20 cellular contexts compared by ENCODE assay signal in genomic region chr2:22499082-22499844, GRCh38.
A peak's percentile ranks its signal among the peaks of the same experiment; 100 is the strongest.
DNase-seq lines count a peak whose midpoint lies in the region; ATAC-seq and TF ChIP-seq lines count a peak whose summit lies in the region.
"Had no signal": no experiment of that assay in that cellular context is flagged by ENCODE, and none has a peak within 500 bp of the region (broad histone marks: within the 10 kb centered on the region; RNA-seq: fewer than 3 reads in every experiment).

No MANE protein-coding gene starts in this region.

- intact Hi-C loops in ovary (cut with DNase I): no loop called here
- intact Hi-C loops in upper lobe of right lung (cut with DNase I): no loop called here
- intact Hi-C loops in naive thymus-derived CD4-positive, alpha-beta T cell (cut with micrococcal nuclease): no loop called here

- 30 to 40% (median 30%) methylated on average over 4 of the region's 4 CpGs for WGBS in ovary, 3 donors

- peaks cover 4 to 24% (median 10%) of the 10 kb centered on the region in 11 donors for H3K9me3 Mint-ChIP-seq in naive thymus-derived CD4-positive, alpha-beta T cell

- H3K27me3 Mint-ChIP-seq in naive thymus-derived CD4-positive, alpha-beta T cell: no peaks in the 10 kb centered on the region

- POLR2A ChIA-PET in naive thymus-derived CD4-positive, alpha-beta T cell (lab: Charles Lee): no interaction called here

- no peak for TF ChIP-seq POLR2A in ovary (IDR thresholded peaks at IDR 0.05)

- H3K9me3 ChIP-seq in right atrium auricular region (no peaks in the 10 kb centered on the region), ovary (no peaks in the 10 kb centered on the region), upper lobe of right lung (no peaks in the 10 kb centered on the region)
- no peaks in the 10 kb centered on the region for H3K9me3 ChIP-seq in naive thymus-derived CD4-positive, alpha-beta T cell (ENCODE audit: control insufficient read depth in 2 of 3, low read length in 3 of 3)

- TF ChIP-seq CTCF in right atrium auricular region (IDR thresholded peaks at IDR 0.05) (no peak), ovary (IDR thresholded peaks at IDR 0.05) (no peak), upper lobe of right lung (IDR thresholded peaks at IDR 0.05) (no peak)

- peak; percentile 27 for TF ChIP-seq EP300 in ovary (IDR thresholded peaks at IDR 0.05)

- no peaks in the 10 kb centered on the region for H3K36me3 ChIP-seq in right atrium auricular region
- H3K36me3 ChIP-seq in ovary: no peaks in the 10 kb centered on the region
- no peaks in the 10 kb centered on the region for H3K36me3 ChIP-seq in upper lobe of right lung
- H3K36me3 ChIP-seq in naive thymus-derived CD4-positive, alpha-beta T cell (ENCODE audit: control insufficient read depth in 2 of 3, insufficient read depth in 3 of 3, low read length in 3 of 3): no peaks in the 10 kb centered on the region

- H3K4me3 ChIP-seq in right atrium auricular region (no peak overlapping the region), ovary (no peak overlapping the region), upper lobe of right lung (no peak overlapping the region)
- no peak overlapping the region for H3K4me3 ChIP-seq in naive thymus-derived CD4-positive, alpha-beta T cell (ENCODE audit: low read length)
- H3K4me3 ChIP-seq: GM12878, skin epidermis had no signal

- no peak overlapping the region for H3K4me3 Mint-ChIP-seq in naive thymus-derived CD4-positive, alpha-beta T cell

- H3K4me1 ChIP-seq in right atrium auricular region (peaks cover 0 to 5% of the 10 kb centered on the region in 2 donors), ovary (ENCODE audit: insufficient read depth) (peaks cover 3% of the 10 kb centered on the region), upper lobe of right lung (no peaks in the 10 kb centered on the region)
- H3K4me1 ChIP-seq in naive thymus-derived CD4-positive, alpha-beta T cell (ENCODE audit: control insufficient read depth in 2 of 2, insufficient read depth in 2 of 2, low read length in 2 of 2): no peaks in the 10 kb centered on the region

- H3K27me3 ChIP-seq in right atrium auricular region (no peaks in the 10 kb centered on the region), ovary (no peaks in the 10 kb centered on the region), upper lobe of right lung (no peaks in the 10 kb centered on the region)
- no peaks in the 10 kb centered on the region for H3K27me3 ChIP-seq in naive thymus-derived CD4-positive, alpha-beta T cell (ENCODE audit: control insufficient read depth in 2 of 2, insufficient read depth in 2 of 2, low read length in 2 of 2)

- CTCF ChIA-PET in naive thymus-derived CD4-positive, alpha-beta T cell (lab: Charles Lee): no interaction called here

- ATAC-seq in upper lobe of right lung (peak; percentile 48), GM18511 (IDR thresholded peaks at IDR 0.05; ENCODE audit: unreplicated experiment) (no peak)
- no peak for ATAC-seq in naive thymus-derived CD4-positive, alpha-beta T cell
- ATAC-seq: GM12878 had no signal

- DNase-seq in NCI-H2227 (lab: John Stamatoyannopoulos, UW; ENCODE audit: unreplicated experiment) (peak; percentile 18), NCI-H2227 treated with DMSO at 0.1 percent for 48 hours (lab: John Stamatoyannopoulos, UW) (no peak), right atrium auricular region (ENCODE audit: low spot score) (peak; percentile 62), ovary (peak in 1 of 5 donors; percentile 25), upper lobe of right lung (no peak)
- DNase-seq in naive thymus-derived CD4-positive, alpha-beta T cell: no peak
- DNase-seq in activated naive CD4-positive, alpha-beta T cell treated with Interleukin-2 at 50 U/mL for 16 hours: no peak
- DNase-seq: activated CD4-positive, alpha-beta T cell treated with anti-CD3 and anti-CD28 coated beads for 4 hours; activated effector memory CD4-positive, alpha-beta T cell treated with Interleukin-2 at 50 U/mL for 16 hours; amniotic stem cell; C1 segment of cervical spinal cord; GF-D8; hippocampal formation; kidney glomerular epithelial cell; NCI-H2171 treated with DMSO at 0.1 percent for 48 hours; NK-92 treated with Interleukin-12 subunit alpha and Interleukin-12 subunit beta, amount 100 ng/mL, for 24 hours; substantia nigra had no signal

- H3K4me1 Mint-ChIP-seq in naive thymus-derived CD4-positive, alpha-beta T cell: no peaks in the 10 kb centered on the region

- H3K36me3 Mint-ChIP-seq in naive thymus-derived CD4-positive, alpha-beta T cell: no peaks in the 10 kb centered on the region

- H3K27ac ChIP-seq in right atrium auricular region: peak overlapping the region; percentile 55 to 80
- H3K27ac ChIP-seq in ovary: no peak overlapping the region
- H3K27ac ChIP-seq in upper lobe of right lung: no peak overlapping the region
- H3K27ac ChIP-seq in naive thymus-derived CD4-positive, alpha-beta T cell (ENCODE audit: low read depth, low read length): no peak overlapping the region

- no peak overlapping the region for H3K27ac Mint-ChIP-seq in naive thymus-derived CD4-positive, alpha-beta T cell

Comparison
In these comparisons a context has a peak if more than half of its experiments do, and no peak if none do; other contexts are left out.
1. DNase-seq: peak in NCI-H2227 (single experiment) and right atrium auricular region (single experiment); none in NCI-H2227 treated with DMSO at 0.1 percent for 48 hours (single experiment), upper lobe of right lung (single experiment), naive thymus-derived CD4-positive, alpha-beta T cell (0 of 9) and activated naive CD4-positive, alpha-beta T cell treated with Interleukin-2 at 50 U/mL for 16 hours (single experiment).
2. H3K27ac ChIP-seq: peak in right atrium auricular region (2 of 2); none in ovary (0 of 2), upper lobe of right lung (single experiment) and naive thymus-derived CD4-positive, alpha-beta T cell (single experiment).